ENCODE assay signal across 2 cellular contexts in the genomic region with DNA sequence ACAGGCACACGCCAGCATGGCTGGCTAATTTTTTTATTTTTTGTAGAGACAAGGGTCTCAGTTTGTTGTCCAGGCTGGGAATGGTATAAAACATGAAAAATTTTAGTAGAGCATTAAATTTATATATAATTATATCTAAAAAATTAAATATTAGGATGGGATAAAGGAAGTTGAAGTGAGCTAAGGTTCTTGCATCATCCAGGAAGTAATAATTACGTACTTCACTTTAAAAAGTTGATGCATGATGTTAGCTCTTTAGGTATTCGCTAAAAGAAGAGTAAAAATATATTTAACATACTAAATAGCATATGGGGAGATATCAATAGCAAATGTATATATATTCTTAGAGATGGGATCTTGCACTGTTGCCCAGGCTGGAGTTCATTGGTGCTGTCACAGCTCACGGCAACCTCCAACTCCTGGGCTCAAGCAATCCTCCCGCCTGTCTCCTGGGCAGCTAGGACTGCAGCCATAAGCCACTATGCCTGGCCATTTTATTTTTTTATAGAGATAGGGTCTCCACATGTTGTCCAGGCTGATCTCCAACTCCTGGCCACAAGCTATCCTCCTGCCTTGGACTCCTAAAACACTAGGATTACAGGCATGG.
TF ChIP-seq lines count a peak whose summit lies in the region.

No MANE protein-coding gene starts in this region.

TF ChIP-seq in IMR-90, 13 proteins besides CTCF, POLR2A, EP300 and RAD21:
- TF ChIP-seq SMC3 (IDR thresholded peaks at IDR 0.05; ENCODE audit: low read depth, low read length), result no peak
- 0 out of 2 replicates have a peak, but pooled peaks have one; percentile 13 for TF ChIP-seq CEBPB (IDR thresholded peaks at IDR 0.05; ENCODE audit: low read depth, low read length)

TF ChIP-seq in K562, 482 proteins besides CTCF, POLR2A, EP300 and RAD21 (continues in another document):
- TF ChIP-seq TOE1 (IDR thresholded peaks at IDR 0.05; ENCODE audit: borderline replicate concordance) (no peak), TOE1 (CRISPR knock-in tag; IDR thresholded peaks at IDR 0.05; ENCODE audit: borderline replicate concordance, low read depth) (no peak), PBX2 (CRISPR knock-in tag; IDR thresholded peaks at IDR 0.05; ENCODE audit: low read depth) (no peak), PBX2 (tag; conservative IDR thresholded peaks at IDR 0.05; ENCODE audit: low read depth) (no peak), REST (CRISPR knock-in tag; IDR thresholded peaks at IDR 0.05; ENCODE audit: low read depth) (no peak), CHD2 (IDR thresholded peaks at IDR 0.05; ENCODE audit: low read depth, low read length) (no peak), KLF16 (IDR thresholded peaks at IDR 0.05) (no peak), NCOR1 (IDR thresholded peaks at IDR 0.05) (no peak), CEBPG (CRISPR knock-in tag; IDR thresholded peaks at IDR 0.05) (no peak), CEBPG (tag; conservative IDR thresholded peaks at IDR 0.05 in 1 of 2, IDR thresholded peaks at IDR 0.05 in 1 of 2) (peak; percentile 54 to 68; a peak in 3 of 4 replicates), RBM25 (IDR thresholded peaks at IDR 0.05; ENCODE audit: low read depth, low read length, severe bottlenecking) (peak; percentile 67), ATF3 (IDR thresholded peaks at IDR 0.05) (peak; percentile 64), ATF3 (CRISPR knock-in tag; conservative IDR thresholded peaks at IDR 0.05) (no peak), MTF1 (CRISPR knock-in tag; IDR thresholded peaks at IDR 0.05; ENCODE audit: borderline replicate concordance) (no peak), SMAD4 (CRISPR knock-in tag; conservative IDR thresholded peaks at IDR 0.05) (0 out of 2 replicates have a peak, but pooled peaks have one; percentile 16), TEAD1 (CRISPR knock-in tag; IDR thresholded peaks at IDR 0.05) (no peak), NFATC3 (IDR thresholded peaks at IDR 0.05) (no peak), NONO (IDR thresholded peaks at IDR 0.05; ENCODE audit: low read depth in 2 of 2, low read length in 1 of 2) (no peak), POLR2G (IDR thresholded peaks at IDR 0.05; ENCODE audit: low read depth, low read length) (no peak), CBX1 (IDR thresholded peaks at IDR 0.05; ENCODE audit: low read depth) (no peak), RBM17 (IDR thresholded peaks at IDR 0.05; ENCODE audit: borderline replicate concordance, low read depth, low read length) (no peak), BCOR (IDR thresholded peaks at IDR 0.05) (peak; percentile 46; the same call in 1 of the 2 replicates), GTF3C2 (IDR thresholded peaks at IDR 0.05; ENCODE audit: borderline replicate concordance, extremely low read depth, insufficient read length) (no peak), IRF1 (CRISPR knock-in tag; IDR thresholded peaks at IDR 0.05; ENCODE audit: borderline replicate concordance) (no peak), SMARCE1 (IDR thresholded peaks at IDR 0.05) (no peak), NR2F6 (CRISPR knock-in tag; IDR thresholded peaks at IDR 0.05) (no peak), POLR3A (IDR thresholded peaks at IDR 0.05; ENCODE audit: borderline replicate concordance, extremely low read depth, insufficient read depth, insufficient read length) (no peak), USF2 (CRISPR knock-in tag; IDR thresholded peaks at IDR 0.05) (no peak), COPS2 (conservative IDR thresholded peaks at IDR 0.05) (no peak), CREB1 (IDR thresholded peaks at IDR 0.05) (no peak), CREB1 (CRISPR knock-in tag; IDR thresholded peaks at IDR 0.05) (no peak), FOSL1 (tag; conservative IDR thresholded peaks at IDR 0.05) (no peak), HDAC2 (IDR thresholded peaks at IDR 0.05) (no peak), HNRNPUL1 (IDR thresholded peaks at IDR 0.05; ENCODE audit: low read length) (no peak), SP2 (IDR thresholded peaks at IDR 0.05; ENCODE audit: extremely low read depth, low read depth, low read length, poor library complexity, severe bottlenecking) (no peak), ZNF174 (CRISPR knock-in tag; IDR thresholded peaks at IDR 0.05) (no peak), ZNF121 (CRISPR knock-in tag; conservative IDR thresholded peaks at IDR 0.05) (peak; percentile 90), DPF2 (IDR thresholded peaks at IDR 0.05) (no peak), HCFC1 (IDR thresholded peaks at IDR 0.05; ENCODE audit: low read depth, low read length) (no peak), BDP1 (IDR thresholded peaks at IDR 0.05; ENCODE audit: insufficient read depth, insufficient read length) (no peak)
- TF ChIP-seq, protein P1, sequence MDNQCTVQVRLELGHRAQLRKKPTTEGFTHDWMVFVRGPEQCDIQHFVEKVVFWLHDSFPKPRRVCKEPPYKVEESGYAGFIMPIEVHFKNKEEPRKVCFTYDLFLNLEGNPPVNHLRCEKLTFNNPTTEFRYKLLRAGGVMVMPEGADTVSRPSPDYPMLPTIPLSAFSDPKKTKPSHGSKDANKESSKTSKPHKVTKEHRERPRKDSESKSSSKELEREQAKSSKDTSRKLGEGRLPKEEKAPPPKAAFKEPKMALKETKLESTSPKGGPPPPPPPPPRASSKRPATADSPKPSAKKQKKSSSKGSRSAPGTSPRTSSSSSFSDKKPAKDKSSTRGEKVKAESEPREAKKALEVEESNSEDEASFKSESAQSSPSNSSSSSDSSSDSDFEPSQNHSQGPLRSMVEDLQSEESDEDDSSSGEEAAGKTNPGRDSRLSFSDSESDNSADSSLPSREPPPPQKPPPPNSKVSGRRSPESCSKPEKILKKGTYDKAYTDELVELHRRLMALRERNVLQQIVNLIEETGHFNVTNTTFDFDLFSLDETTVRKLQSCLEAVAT (IDR thresholded peaks at IDR 0.05), result no peak
- TF ChIP-seq, protein P2, sequence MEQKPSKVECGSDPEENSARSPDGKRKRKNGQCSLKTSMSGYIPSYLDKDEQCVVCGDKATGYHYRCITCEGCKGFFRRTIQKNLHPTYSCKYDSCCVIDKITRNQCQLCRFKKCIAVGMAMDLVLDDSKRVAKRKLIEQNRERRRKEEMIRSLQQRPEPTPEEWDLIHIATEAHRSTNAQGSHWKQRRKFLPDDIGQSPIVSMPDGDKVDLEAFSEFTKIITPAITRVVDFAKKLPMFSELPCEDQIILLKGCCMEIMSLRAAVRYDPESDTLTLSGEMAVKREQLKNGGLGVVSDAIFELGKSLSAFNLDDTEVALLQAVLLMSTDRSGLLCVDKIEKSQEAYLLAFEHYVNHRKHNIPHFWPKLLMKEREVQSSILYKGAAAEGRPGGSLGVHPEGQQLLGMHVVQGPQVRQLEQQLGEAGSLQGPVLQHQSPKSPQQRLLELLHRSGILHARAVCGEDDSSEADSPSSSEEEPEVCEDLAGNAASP (IDR thresholded peaks at IDR 0.05), result no peak
- TF ChIP-seq, protein P3, sequence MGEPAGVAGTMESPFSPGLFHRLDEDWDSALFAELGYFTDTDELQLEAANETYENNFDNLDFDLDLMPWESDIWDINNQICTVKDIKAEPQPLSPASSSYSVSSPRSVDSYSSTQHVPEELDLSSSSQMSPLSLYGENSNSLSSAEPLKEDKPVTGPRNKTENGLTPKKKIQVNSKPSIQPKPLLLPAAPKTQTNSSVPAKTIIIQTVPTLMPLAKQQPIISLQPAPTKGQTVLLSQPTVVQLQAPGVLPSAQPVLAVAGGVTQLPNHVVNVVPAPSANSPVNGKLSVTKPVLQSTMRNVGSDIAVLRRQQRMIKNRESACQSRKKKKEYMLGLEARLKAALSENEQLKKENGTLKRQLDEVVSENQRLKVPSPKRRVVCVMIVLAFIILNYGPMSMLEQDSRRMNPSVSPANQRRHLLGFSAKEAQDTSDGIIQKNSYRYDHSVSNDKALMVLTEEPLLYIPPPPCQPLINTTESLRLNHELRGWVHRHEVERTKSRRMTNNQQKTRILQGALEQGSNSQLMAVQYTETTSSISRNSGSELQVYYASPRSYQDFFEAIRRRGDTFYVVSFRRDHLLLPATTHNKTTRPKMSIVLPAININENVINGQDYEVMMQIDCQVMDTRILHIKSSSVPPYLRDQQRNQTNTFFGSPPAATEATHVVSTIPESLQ (CRISPR knock-in tag; IDR thresholded peaks at IDR 0.05), result no peak
